8 cellular contexts compared by ENCODE assay signal in genomic region chr9:93205045-93205768, GRCh38. TPM values are rescaled to one million over a fixed set of nuclear protein-coding genes. Genes with fewer than 3 reads are reported as not detected.
DNase-seq lines count a peak whose midpoint lies in the region; ATAC-seq, FAIRE-seq and TF ChIP-seq lines count a peak whose summit lies in the region.
"Had no signal": no experiment of that assay in that cellular context is flagged by ENCODE, and none has a peak within 500 bp of the region (broad histone marks: within the 10 kb centered on the region; RNA-seq: fewer than 3 reads in every experiment).

No MANE protein-coding gene starts in this region.

- no peak overlapping the region for H3K4me3 ChIP-seq in GM12878
- no peak overlapping the region for H3K4me3 ChIP-seq in kidney (ENCODE audit: low read length in 2 of 2)

- peaks cover 5% of the 10 kb centered on the region for H3K9me3 Mint-ChIP-seq in stimulated activated memory B cell treated with anti-CD40 and anti-IgM and Interleukin-4, amounts not matched to agents 10 μg/mL and 1 μg/mL and 100 μg/mL, for 72 hours

- no peak for TF ChIP-seq EP300 in GM12878 (IDR thresholded peaks at IDR 0.05; ENCODE audit: borderline replicate concordance in 1 of 2, control insufficient read depth in 1 of 2, low read depth in 2 of 2, low read length in 2 of 2)

- no peak for TF ChIP-seq RAD21 in GM12878 (IDR thresholded peaks at IDR 0.05; ENCODE audit: insufficient read depth, low read depth, low read length)

- H3K4me3 Mint-ChIP-seq in stimulated activated memory B cell treated with anti-CD40 and anti-IgM and Interleukin-4, amounts not matched to agents 10 μg/mL and 1 μg/mL and 100 μg/mL, for 72 hours, result no peak overlapping the region
- H3K4me3 Mint-ChIP-seq: naive B cell had no signal

- H4K20me1 ChIP-seq in GM12878 (ENCODE audit: control insufficient read depth, insufficient read depth), result no peaks in the 10 kb centered on the region

- POLR2A ChIA-PET in GM12878 (lab: Charles Lee), result no interaction called here

- RAD21 ChIA-PET in GM12878 (lab: Charles Lee; ENCODE audit: unreplicated experiment), result no interaction called here

- no peak overlapping the region for H3K4me2 ChIP-seq in GM12878 (ENCODE audit: control insufficient read depth, insufficient read depth)

- intact Hi-C loops in GM12878 (cut with micrococcal nuclease; ENCODE audit: unreplicated experiment) (no loop called here), kidney (cut with DNase I) (no loop called here)

- no peak overlapping the region for H3K27ac Mint-ChIP-seq in stimulated activated memory B cell treated with anti-CD40 and anti-IgM and Interleukin-4, amounts not matched to agents 10 μg/mL and 1 μg/mL and 100 μg/mL, for 72 hours

- H3K79me2 ChIP-seq in GM12878 (ENCODE audit: control insufficient read depth, insufficient read depth, low read length), result no peaks in the 10 kb centered on the region

- 29% methylated on average over 14 of the region's 14 CpGs for WGBS in GM12878 (ENCODE audit: insufficient coverage, insufficient replicate concordance, low lambda C conversion rate, missing lambda C conversion rate)

- H2AFZ ChIP-seq in GM12878 (ENCODE audit: control insufficient read depth, low read depth, low read length), result no peak overlapping the region

- no peak for TF ChIP-seq CTCF in GM12878 (IDR thresholded peaks at IDR 0.05 in 2 of 3, conservative IDR thresholded peaks at IDR 0.05 in 1 of 3; ENCODE audit: control insufficient read depth in 2 of 3, extremely low read depth in 1 of 3, insufficient read depth in 1 of 3, low read depth in 3 of 3, low read length in 3 of 3)
- TF ChIP-seq CTCF in kidney (IDR thresholded peaks at IDR 0.05; ENCODE audit: borderline replicate concordance, extremely low read depth, insufficient read depth), result no peak
- no peak for TF ChIP-seq CTCF in D721Med (IDR thresholded peaks at IDR 0.05; ENCODE audit: insufficient read depth, missing control alignments)

- FAIRE-seq in GM12878 (lab: Jason Lieb, UNC) (no peak), kidney (lab: Jason Lieb, UNC) (no peak), D721Med (lab: Jason Lieb, UNC) (no peak)

- no peaks in the 10 kb centered on the region for H3K36me3 Mint-ChIP-seq in stimulated activated memory B cell treated with anti-CD40 and anti-IgM and Interleukin-4, amounts not matched to agents 10 μg/mL and 1 μg/mL and 100 μg/mL, for 72 hours
- H3K36me3 Mint-ChIP-seq: naive B cell had no signal

- H3K36me3 ChIP-seq in GM12878 (ENCODE audit: control insufficient read depth in 2 of 2, insufficient read depth in 2 of 2, low read length in 1 of 2) (no peaks in the 10 kb centered on the region), kidney (ENCODE audit: control insufficient read depth in 1 of 2, insufficient read depth in 2 of 2, low read length in 2 of 2) (no peaks in the 10 kb centered on the region)

- H3K4me1 Mint-ChIP-seq in stimulated activated memory B cell treated with anti-CD40 and anti-IgM and Interleukin-4, amounts not matched to agents 10 μg/mL and 1 μg/mL and 100 μg/mL, for 72 hours, result no peaks in the 10 kb centered on the region

- no peak overlapping the region for H3K27ac ChIP-seq in GM12878 (ENCODE audit: control insufficient read depth, insufficient read depth)
- no peak overlapping the region for H3K27ac ChIP-seq in kidney (ENCODE audit: low read depth in 2 of 2, low read length in 2 of 2)

- H3K4me1 ChIP-seq in GM12878 (ENCODE audit: control insufficient read depth, insufficient read depth, low read length), result no peaks in the 10 kb centered on the region
- peaks cover 0 to 6% of the 10 kb centered on the region in 2 donors for H3K4me1 ChIP-seq in kidney (ENCODE audit: control insufficient read depth in 1 of 2, insufficient read depth in 1 of 2, low read depth in 1 of 2, low read length in 2 of 2)

- no peaks in the 10 kb centered on the region for H3K9me3 ChIP-seq in GM12878 (replicated peaks; ENCODE audit: control insufficient read depth, insufficient read depth, low read length)
- H3K9me3 ChIP-seq in kidney (ENCODE audit: control insufficient read depth in 1 of 2, low read length in 2 of 2), result no peaks in the 10 kb centered on the region

- peak; percentile 40 for ATAC-seq in GM12878
- peak; percentile 39 for ATAC-seq in stimulated activated memory B cell treated with anti-CD40 and anti-IgM and Interleukin-4, amounts not matched to agents 10 μg/mL and 1 μg/mL and 100 μg/mL, for 72 hours
- ATAC-seq in HG03108 (IDR thresholded peaks at IDR 0.05; ENCODE audit: unreplicated experiment), result no peak

- in situ Hi-C loops in GM12878 (cut with MboI), result no loop called here

- no peaks in the 10 kb centered on the region; a peak in 1 of 4 replicates for H3K27me3 ChIP-seq in GM12878 (replicated peaks in 1 of 2; ENCODE audit: control insufficient read depth in 2 of 2, insufficient read depth in 2 of 2, low read length in 1 of 2)

- TF ChIP-seq POLR2A in GM12878 (IDR thresholded peaks at IDR 0.05; ENCODE audit: low read depth, low read length), result no peak

- peak; percentile 62 for DNase-seq in NCI-H1092 treated with DMSO at 0.1 percent for 48 hours (lab: John Stamatoyannopoulos, UW)
- DNase-seq in GM12878 (ENCODE audit: low read depth, low spot score), result no peak
- DNase-seq in kidney, result peak; percentile 76
- no peak for DNase-seq in D721Med (ENCODE audit: insufficient read length, low spot score)
- DNase-seq in NCI-H187 (lab: John Stamatoyannopoulos, UW), result no peak
- DNase-seq: naive B cell had no signal

- BruUV-seq in GM12878 (replicated peaks; lab: Mats Ljungman, UMichigan), result no TSS peak

- CTCF ChIA-PET in GM12878 (lab: Yijun Ruan, JAX), result no interaction called here

- H3K9ac ChIP-seq in GM12878 (ENCODE audit: control insufficient read depth, insufficient read depth, low read length) (no peak overlapping the region), kidney (ENCODE audit: low read length in 2 of 2) (no peak overlapping the region)

- H3K27me3 Mint-ChIP-seq in stimulated activated memory B cell treated with anti-CD40 and anti-IgM and Interleukin-4, amounts not matched to agents 10 μg/mL and 1 μg/mL and 100 μg/mL, for 72 hours, result peaks cover 19% of the 10 kb centered on the region

- SMC1A ChIA-PET in GM12878 (lab: Charles Lee; ENCODE audit: uncharacterized antibody, unreplicated experiment), result no interaction called here

TF ChIP-seq in GM12878, 131 proteins besides CTCF, POLR2A, EP300 and RAD21:
- TF ChIP-seq, protein P1, sequence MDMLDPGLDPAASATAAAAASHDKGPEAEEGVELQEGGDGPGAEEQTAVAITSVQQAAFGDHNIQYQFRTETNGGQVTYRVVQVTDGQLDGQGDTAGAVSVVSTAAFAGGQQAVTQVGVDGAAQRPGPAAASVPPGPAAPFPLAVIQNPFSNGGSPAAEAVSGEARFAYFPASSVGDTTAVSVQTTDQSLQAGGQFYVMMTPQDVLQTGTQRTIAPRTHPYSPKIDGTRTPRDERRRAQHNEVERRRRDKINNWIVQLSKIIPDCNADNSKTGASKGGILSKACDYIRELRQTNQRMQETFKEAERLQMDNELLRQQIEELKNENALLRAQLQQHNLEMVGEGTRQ (IDR thresholded peaks at IDR 0.05; ENCODE audit: borderline replicate concordance, low read depth, low read length), result no peak
- TF ChIP-seq SKIL (IDR thresholded peaks at IDR 0.05; ENCODE audit: low read depth, poor library complexity, severe bottlenecking), result no peak

RNA-seq across cellular contexts. Expression of gene WNK2, which starts 21.3 kb away (rescaled TPM):
- total RNA-seq in GM12878 (2013; cell fraction: nucleolus; rRNA removed), result not detected in 2 replicates
- total RNA-seq in GM12878 (2014; rRNA removed), result not detected in 2 replicates
- total RNA-seq in GM12878 (2014; rRNA removed; fragmentation: Illumina TruSeq; extraction: Trizol), result not detected in 2 replicates
- 0.08 and 0.15 TPM in 2 replicates for total RNA-seq in GM12878 (2021)
- not detected for polyA plus RNA-seq in GM12878 (2011; ENCODE audit: low read depth)
- polyA plus RNA-seq in GM12878 (2011; rRNA removed), result not detected in 2 replicates
- 0.01 TPM in 1 of 2 replicates, not detected in the other for polyA plus RNA-seq in GM12878 (2011; cell fraction: cytosol; rRNA removed)
- not detected in 2 replicates for polyA plus RNA-seq in GM12878 (2011; cell fraction: nucleus; rRNA removed)
- polyA plus RNA-seq in GM12878 (2012), result not detected in 2 replicates
- not detected in 2 replicates for polyA plus RNA-seq in GM12878 (2014; fragmentation: Illumina TruSeq; extraction: Trizol)
- not detected for polyA plus RNA-seq in GM12878 (2014; fragmentation: Nextera tagmentation; extraction: Ambion mirVana)
- polyA plus RNA-seq in GM12878 (2014; rRNA removed), result not detected in 2 replicates
- not detected for polyA plus RNA-seq in GM12878 (2016; fragmentation: Nextera tagmentation; extraction: Ambion mirVana)
- not detected in 2 replicates for polyA minus RNA-seq in GM12878 (2011; rRNA and poly(A)+ RNA removed)
- not detected in 2 replicates for polyA minus RNA-seq in GM12878 (2011; cell fraction: cytosol; rRNA and poly(A)+ RNA removed)
- not detected in 2 replicates for polyA minus RNA-seq in GM12878 (2011; cell fraction: nucleus; rRNA and poly(A)+ RNA removed)
- total RNA-seq in kidney, result 4.8 TPM
- polyA plus RNA-seq in kidney (ENCODE audit: insufficient read depth, low read depth, low replicate concordance), result 1.5 TPM

Comparison
In these comparisons a context has a peak if more than half of its experiments do, and no peak if none do; other contexts are left out.
1. DNase-seq: peak in NCI-H1092 treated with DMSO at 0.1 percent for 48 hours (single experiment) and kidney (single experiment); none in GM12878 (single experiment), D721Med (single experiment) and NCI-H187 (0 of 2).